Comparison of ENCODE assay signal across 11 cellular contexts in genomic region chr6:36075656-36076055, GRCh38. TPM values are rescaled to one million over a fixed set of nuclear protein-coding genes. Genes with fewer than 3 reads are reported as not detected.
DNase-seq lines count a peak whose midpoint lies in the region; ATAC-seq, FAIRE-seq and TF ChIP-seq lines count a peak whose summit lies in the region.
"Had no signal": no experiment of that assay in that cellular context is flagged by ENCODE, and none has a peak within 500 bp of the region (broad histone marks: within the 10 kb centered on the region; RNA-seq: fewer than 3 reads in every experiment).

No MANE protein-coding gene starts in this region.

- H3K36me3 Mint-ChIP-seq in immature natural killer cell: peaks cover 7 to 13% (median 10%) of the 10 kb centered on the region in 3 donors

- H3K27me3 ChIP-seq in GM06990 (replicated peaks; ENCODE audit: control insufficient read depth, insufficient read depth, low read length): no peaks in the 10 kb centered on the region

- H3K9me3 ChIP-seq in A549: no peaks in the 10 kb centered on the region; the same call in 2 of the 3 replicates

- no peaks in the 10 kb centered on the region for H3K4me1 ChIP-seq in A549

- H3K27ac Mint-ChIP-seq in immature natural killer cell: peak overlapping the region; percentile 2 to 77 (median 38)

- 55% methylated on average over 3 of the region's 3 CpGs for WGBS in A549 (ENCODE audit: missing lambda C conversion rate)

- no peak overlapping the region for H3K4me3 ChIP-seq in A549
- H3K4me3 ChIP-seq in GM06990 (replicated peaks; ENCODE audit: low read depth, low read length): no peak overlapping the region

- no peak for TF ChIP-seq POLR2A in A549 (IDR thresholded peaks at IDR 0.05; ENCODE audit: low read length)

- no peak for TF ChIP-seq RAD21 in A549 (conservative IDR thresholded peaks at IDR 0.05 in 1 of 2, IDR thresholded peaks at IDR 0.05 in 1 of 2)

- peak; percentile 13 to 21 for DNase-seq in A549 (ENCODE audit: low read depth in 1 of 2, low spot score in 1 of 2)
- no peak for DNase-seq in GM06990 (ENCODE audit: extremely low read depth, insufficient read length)
- peak; percentile 47 for DNase-seq in SW480 (ENCODE audit: low spot score)
- DNase-seq in immature natural killer cell: peak in 1 of 3 donors; percentile 26
- no peak for DNase-seq in NK-92 treated with Interleukin-12 subunit alpha and Interleukin-12 subunit beta, amount 100 ng/mL, for 24 hours (lab: John Stamatoyannopoulos, UW)
- no peak for DNase-seq in Ammon's horn (ENCODE audit: low spot score)
- DNase-seq in glomerular visceral epithelial cell (ENCODE audit: extremely low spot score): no peak
- DNase-seq: NCI-H226 had no signal

- peak; percentile 64 to 74; a peak in 4 of 6 replicates for ATAC-seq in A549
- ATAC-seq in GM21360 (IDR thresholded peaks at IDR 0.05; ENCODE audit: unreplicated experiment): no peak

- FAIRE-seq in A549 (lab: Jason Lieb, UNC): no peak

- CTCF ChIA-PET in A549 (lab: Yijun Ruan, JAX): interaction anchor here (0.8 to 0.9 kb wide), 4 partner anchors 9 to 48 kb away, joined by 3 to 5 read pairs (median 3); partner anchors contain the start of gene MAPK14

- no peak for TF ChIP-seq EP300 in A549 (IDR thresholded peaks at IDR 0.05)

- no peak overlapping the region for H3K4me3 Mint-ChIP-seq in immature natural killer cell
- H3K4me3 Mint-ChIP-seq: activated naive CD4-positive, alpha-beta T cell treated with anti-CD3 and anti-CD28 coated beads, Interleukin-2, amount 50 U/mL, for 24 hours; nephron had no signal

- H3K4me1 Mint-ChIP-seq in immature natural killer cell: peaks cover 36 to 41% of the 10 kb centered on the region in 2 donors

- peaks cover 0 to 3% (median 0%) of the 10 kb centered on the region in 3 donors for H3K27me3 Mint-ChIP-seq in immature natural killer cell (ENCODE audit: low read depth in 3 of 3)
- H3K27me3 Mint-ChIP-seq: activated naive CD4-positive, alpha-beta T cell treated with anti-CD3 and anti-CD28 coated beads, Interleukin-2, amount 50 U/mL, for 24 hours had no signal

- no peak overlapping the region for H3K4me2 ChIP-seq in A549

- no peaks in the 10 kb centered on the region; the same call in 1 of the 2 replicates for H3K36me3 ChIP-seq in GM06990 (ENCODE audit: control insufficient read depth, insufficient read depth, low read length)

- POLR2A ChIA-PET in A549 (lab: Yijun Ruan, JAX): no interaction called here

- 0 out of 3 replicates have a peak, but pooled peaks have one; percentile 14 for TF ChIP-seq CTCF in A549 (IDR thresholded peaks at IDR 0.05)
- peak; percentile 49 for TF ChIP-seq CTCF in GM06990 (IDR thresholded peaks at IDR 0.05; ENCODE audit: insufficient read depth, low read length, poor library complexity, severe bottlenecking)

- H3K9me3 Mint-ChIP-seq in immature natural killer cell: no peaks in the 10 kb centered on the region
- H3K9me3 Mint-ChIP-seq: activated naive CD4-positive, alpha-beta T cell treated with anti-CD3 and anti-CD28 coated beads, Interleukin-2, amount 50 U/mL, for 24 hours; nephron had no signal

- no peak overlapping the region for H3K27ac ChIP-seq in A549

TF ChIP-seq in A549, 52 proteins besides CTCF, POLR2A, EP300 and RAD21:
- TF ChIP-seq ZFP36 (IDR thresholded peaks at IDR 0.05; ENCODE audit: borderline replicate concordance, partially characterized antibody): no peak
- TF ChIP-seq TFCP2L1 (CRISPR knock-in tag; IDR thresholded peaks at IDR 0.05): no peak
- TF ChIP-seq HDAC2 (IDR thresholded peaks at IDR 0.05): no peak

RNA-seq across cellular contexts. Expression of gene MAPK14, which starts 48.0 kb away (rescaled TPM):
- polyA plus RNA-seq in A549 (2011; rRNA removed) (36.7 and 40.2 TPM in 2 replicates), A549 (2017; fragmentation: RNase III; extraction: RNeasy Plus Mini Kit Qiagen cat#74134 plus additional on column Dnase treatment) (19.4 to 20.5 TPM (median 19.9 TPM) in 3 replicates), immature natural killer cell (10 to 100 TPM; 34.4 to 71.8 (median 44.6) TPM)
- polyA plus RNA-seq in A549 (2012; cell fraction: cytosol; rRNA removed): 9.5 and 11.9 TPM in 2 replicates
- 16.9 and 27.0 TPM in 2 replicates for polyA plus RNA-seq in A549 (2012; cell fraction: nucleus; rRNA removed)
- polyA minus RNA-seq in A549 (2011; rRNA and poly(A)+ RNA removed): 31.3 and 35.0 TPM in 2 replicates

RNA-seq across cellular contexts. Expression of gene SLC26A8, which starts 51.2 kb away (rescaled TPM):
- polyA plus RNA-seq in A549 (2011; rRNA removed) (not detected in 2 replicates), A549 (2017; fragmentation: RNase III; extraction: RNeasy Plus Mini Kit Qiagen cat#74134 plus additional on column Dnase treatment) (not detected in 3 replicates), immature natural killer cell (not detected)
- polyA plus RNA-seq in A549 (2012; cell fraction: cytosol; rRNA removed): not detected in 2 replicates
- not detected in 2 replicates for polyA plus RNA-seq in A549 (2012; cell fraction: nucleus; rRNA removed)
- not detected in 2 replicates for polyA minus RNA-seq in A549 (2011; rRNA and poly(A)+ RNA removed)

RNA-seq across cellular contexts. Expression of gene MAPK13, which starts 54.7 kb away (rescaled TPM):
- polyA plus RNA-seq in A549 (2011; rRNA removed) (0.45 TPM in 2 replicates), A549 (2017; fragmentation: RNase III; extraction: RNeasy Plus Mini Kit Qiagen cat#74134 plus additional on column Dnase treatment) (0.63 to 1.0 TPM (median 0.87 TPM) in 3 replicates), immature natural killer cell (10 to 100 TPM; 35.2 to 52.1 (median 38.4) TPM)
- polyA plus RNA-seq in A549 (2012; cell fraction: cytosol; rRNA removed): 0.35 and 0.44 TPM in 2 replicates
- polyA plus RNA-seq in A549 (2012; cell fraction: nucleus; rRNA removed): 6.4 and 9.2 TPM in 2 replicates
- 0.04 and 0.34 TPM in 2 replicates for polyA minus RNA-seq in A549 (2011; rRNA and poly(A)+ RNA removed)

Comparison
In these comparisons a context has a peak if more than half of its experiments do, and no peak if none do; other contexts are left out.
1. DNase-seq: peak in A549 (2 of 2) and SW480 (single experiment); none in GM06990 (single experiment), NK-92 treated with Interleukin-12 subunit alpha and Interleukin-12 subunit beta, amount 100 ng/mL, for 24 hours (single experiment), Ammon's horn (single experiment) and glomerular visceral epithelial cell (single experiment).